12 cellular contexts compared by ENCODE assay signal in the genomic region with DNA sequence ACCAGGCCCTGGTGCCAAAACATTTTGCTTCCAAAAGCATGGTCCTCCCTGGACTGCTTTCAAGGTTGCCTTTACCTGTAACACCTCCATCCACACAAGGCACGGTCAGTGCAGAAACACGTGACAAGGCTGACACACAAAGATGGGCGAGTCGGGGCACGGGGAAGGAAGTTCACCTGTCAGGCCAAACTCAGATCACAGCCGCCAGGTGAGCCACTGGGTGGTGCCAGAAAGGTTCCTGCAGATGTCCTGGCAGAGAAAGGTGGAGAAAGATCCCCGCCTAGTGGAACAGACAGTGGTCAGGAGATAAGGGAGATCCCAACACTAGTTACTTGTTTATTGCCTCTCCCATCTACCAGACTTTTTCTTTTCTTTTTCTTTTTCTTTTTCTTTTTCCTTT.
DNase-seq lines count a peak whose midpoint lies in the region; ATAC-seq and TF ChIP-seq lines count a peak whose summit lies in the region.
"Had no signal": no experiment of that assay in that cellular context is flagged by ENCODE, and none has a peak within 500 bp of the region (broad histone marks: within the 10 kb centered on the region; RNA-seq: fewer than 3 reads in every experiment).

No MANE protein-coding gene starts in this region.

- no peaks in the 10 kb centered on the region for H3K9me3 ChIP-seq in lower lobe of right lung
- H3K9me3 ChIP-seq: vagina had no signal

- peak; percentile 45 for TF ChIP-seq CTCF in 22Rv1 (IDR thresholded peaks at IDR 0.05)
- peak; percentile 16; the same call in 1 of the 3 replicates for TF ChIP-seq CTCF in GM12872 (IDR thresholded peaks at IDR 0.05; ENCODE audit: insufficient read depth, low read depth, low read length)
- TF ChIP-seq CTCF in epithelial cell of proximal tubule (conservative IDR thresholded peaks at IDR 0.05; ENCODE audit: low read depth, low read length) = peak; percentile 82
- TF ChIP-seq CTCF in lower lobe of right lung (IDR thresholded peaks at IDR 0.05) = no peak

- no peak for ATAC-seq in GM18870 (IDR thresholded peaks at IDR 0.05; ENCODE audit: unreplicated experiment)
- ATAC-seq in GM21367 (IDR thresholded peaks at IDR 0.05; ENCODE audit: unreplicated experiment) = no peak
- no peak for ATAC-seq in HG02610 (IDR thresholded peaks at IDR 0.05; ENCODE audit: unreplicated experiment)
- no peak for ATAC-seq in lower lobe of right lung

- H3K4me3 ChIP-seq in epithelial cell of proximal tubule (ENCODE audit: low read depth, low read length) = no peak overlapping the region
- H3K4me3 ChIP-seq in lower lobe of right lung = no peak overlapping the region
- H3K4me3 ChIP-seq: dorsolateral prefrontal cortex, vagina had no signal

- no peak overlapping the region for H3K27ac ChIP-seq in 22Rv1
- no peak overlapping the region for H3K27ac ChIP-seq in lower lobe of right lung
- H3K27ac ChIP-seq: dorsolateral prefrontal cortex, vagina had no signal

- intact Hi-C loops in lower lobe of right lung (cut with DNase I) = no loop called here

- peak; percentile 63 for DNase-seq in NCI-H69 (lab: John Stamatoyannopoulos, UW)
- DNase-seq in epithelial cell of proximal tubule (ENCODE audit: low read depth) = no peak
- DNase-seq in lower lobe of right lung = no peak
- DNase-seq: activated T-cell treated with anti-CD3 and anti-CD28 coated beads for 4 hours; CD4-positive, alpha-beta memory T cell; dorsolateral prefrontal cortex had no signal

- no peaks in the 10 kb centered on the region for H3K4me1 ChIP-seq in lower lobe of right lung
- H3K4me1 ChIP-seq: vagina had no signal

- H3K36me3 ChIP-seq in lower lobe of right lung = no peaks in the 10 kb centered on the region
- H3K36me3 ChIP-seq: vagina had no signal

- H3K27me3 ChIP-seq in lower lobe of right lung (ENCODE audit: low read depth) = no peaks in the 10 kb centered on the region
- H3K27me3 ChIP-seq: vagina had no signal
